Comparison of ENCODE assay signal across 25 cellular contexts in the genomic region with DNA sequence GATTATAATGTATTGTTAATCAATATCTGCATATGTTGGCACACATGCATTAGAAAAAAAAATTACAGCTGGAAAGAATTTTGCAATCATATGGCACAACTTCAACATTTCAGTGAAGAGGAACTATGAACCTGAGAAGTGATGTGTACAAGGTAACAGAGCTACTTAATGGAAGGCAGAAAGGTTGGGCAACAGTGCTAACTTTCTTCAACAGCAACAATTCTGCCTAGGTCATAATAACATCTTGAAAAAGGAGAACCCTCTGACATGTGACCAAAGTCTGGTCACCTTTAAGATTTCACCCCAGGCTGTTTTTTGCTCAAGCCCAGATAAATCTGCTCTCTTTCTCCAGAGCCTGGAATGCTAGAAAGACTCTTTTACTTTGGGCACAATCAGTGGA. TPM values are rescaled to one million over a fixed set of nuclear protein-coding genes. Genes with fewer than 3 reads are reported as not detected.
DNase-seq lines count a peak whose midpoint lies in the region; ATAC-seq and TF ChIP-seq lines count a peak whose summit lies in the region.
"Had no signal": no experiment of that assay in that cellular context is flagged by ENCODE, and none has a peak within 500 bp of the region (broad histone marks: within the 10 kb centered on the region; RNA-seq: fewer than 3 reads in every experiment).

No MANE protein-coding gene starts in this region.

- H3K27me3 ChIP-seq in naive thymus-derived CD4-positive, alpha-beta T cell (ENCODE audit: control insufficient read depth in 2 of 2, insufficient read depth in 2 of 2, low read length in 2 of 2), result no peaks in the 10 kb centered on the region
- H3K27me3 ChIP-seq: BLaER1 treated with 17β-estradiol and CSF1 and Interleukin-3, amounts not matched to agents 10 nM and 100 nM; uterus had no signal

- DNase-seq in GF-D8 (lab: John Stamatoyannopoulos, UW), result peak; percentile 58
- DNase-seq in NB4 (ENCODE audit: low read depth), result peak; percentile 85
- DNase-seq in amniotic epithelial cell (ENCODE audit: low read depth), result peak; percentile 10
- DNase-seq in naive thymus-derived CD4-positive, alpha-beta T cell, result no peak
- DNase-seq in medulla oblongata (ENCODE audit: extremely low spot score), result no peak
- DNase-seq in COLO668 (lab: John Stamatoyannopoulos, UW; ENCODE audit: unreplicated experiment), result no peak
- DNase-seq: ACHN; activated CD4-positive, alpha-beta memory T cell treated with anti-CD3 and anti-CD28 coated beads for 36 hours; activated effector memory CD4-positive, alpha-beta T cell treated with Interleukin-2 at 50 U/mL for 16 hours; activated naive CD8-positive, alpha-beta T cell treated with anti-CD3 and anti-CD28 coated beads, Interleukin-2, amount 10 ng/mL, durations not matched to agents 7 days and 5 days; Calu3; heart left ventricle; mesendoderm; NCI-H1105; NCI-H1930; nucleus accumbens; PC-3; SHP77; stimulated activated CD4-positive, alpha-beta T cell treated with anti-CD3 and anti-CD28 coated beads, Interleukin-2, amount 100 ng/mL, for 48 hours; uterus had no signal

- H3K36me3 ChIP-seq in naive thymus-derived CD4-positive, alpha-beta T cell (ENCODE audit: control insufficient read depth in 2 of 3, insufficient read depth in 3 of 3, low read length in 3 of 3), result no peaks in the 10 kb centered on the region
- H3K36me3 ChIP-seq: BLaER1 treated with 17β-estradiol and CSF1 and Interleukin-3, amounts not matched to agents 10 nM and 100 nM; heart left ventricle; uterus had no signal

- CTCF ChIA-PET in naive thymus-derived CD4-positive, alpha-beta T cell (lab: Charles Lee), result no interaction called here

- H3K4me3 Mint-ChIP-seq in naive thymus-derived CD4-positive, alpha-beta T cell, result no peak overlapping the region
- H3K4me3 Mint-ChIP-seq: activated CD4-positive, alpha-beta memory T cell treated with anti-CD3 and anti-CD28 coated beads for 36 hours; activated naive CD8-positive, alpha-beta T cell treated with anti-CD3 and anti-CD28 coated beads, Interleukin-2, amount 10 ng/mL, durations not matched to agents 7 days and 5 days; stimulated activated memory B cell treated with anti-CD40 and anti-IgM and Interleukin-4, amounts not matched to agents 10 μg/mL and 1 μg/mL and 100 μg/mL, for 72 hours had no signal

- H3K4me3 ChIP-seq in NB4 (ENCODE audit: low read depth, low read length), result no peak overlapping the region
- no peak overlapping the region for H3K4me3 ChIP-seq in naive thymus-derived CD4-positive, alpha-beta T cell (ENCODE audit: low read length)
- H3K4me3 ChIP-seq: BLaER1 treated with 17β-estradiol and CSF1 and Interleukin-3, amounts not matched to agents 10 nM and 100 nM; GM12878; heart left ventricle; uterus had no signal

- no peak overlapping the region for H3K27ac Mint-ChIP-seq in naive thymus-derived CD4-positive, alpha-beta T cell
- H3K27ac Mint-ChIP-seq: activated CD4-positive, alpha-beta memory T cell treated with anti-CD3 and anti-CD28 coated beads for 36 hours; activated naive CD8-positive, alpha-beta T cell treated with anti-CD3 and anti-CD28 coated beads, Interleukin-2, amount 10 ng/mL, durations not matched to agents 7 days and 5 days; stimulated activated memory B cell treated with anti-CD40 and anti-IgM and Interleukin-4, amounts not matched to agents 10 μg/mL and 1 μg/mL and 100 μg/mL, for 72 hours had no signal

- H3K4me1 ChIP-seq in naive thymus-derived CD4-positive, alpha-beta T cell (ENCODE audit: control insufficient read depth in 2 of 2, insufficient read depth in 2 of 2, low read length in 2 of 2), result peaks cover 0 to 2% of the 10 kb centered on the region in 2 donors
- H3K4me1 ChIP-seq: heart left ventricle, uterus had no signal

- no peaks in the 10 kb centered on the region for H3K36me3 Mint-ChIP-seq in naive thymus-derived CD4-positive, alpha-beta T cell
- H3K36me3 Mint-ChIP-seq: activated CD4-positive, alpha-beta memory T cell treated with anti-CD3 and anti-CD28 coated beads for 36 hours; activated naive CD8-positive, alpha-beta T cell treated with anti-CD3 and anti-CD28 coated beads, Interleukin-2, amount 10 ng/mL, durations not matched to agents 7 days and 5 days; stimulated activated memory B cell treated with anti-CD40 and anti-IgM and Interleukin-4, amounts not matched to agents 10 μg/mL and 1 μg/mL and 100 μg/mL, for 72 hours had no signal

- ATAC-seq in naive thymus-derived CD4-positive, alpha-beta T cell, result peak; percentile 64
- ATAC-seq in HG03442 (IDR thresholded peaks at IDR 0.05; ENCODE audit: unreplicated experiment) (no peak), GM21825 (IDR thresholded peaks at IDR 0.05; ENCODE audit: unreplicated experiment) (no peak)
- ATAC-seq: GM12878; heart left ventricle; PC-3; stimulated activated memory B cell treated with anti-CD40 and anti-IgM and Interleukin-4, amounts not matched to agents 10 μg/mL and 1 μg/mL and 100 μg/mL, for 72 hours had no signal

- no peaks in the 10 kb centered on the region for H3K9me3 ChIP-seq in naive thymus-derived CD4-positive, alpha-beta T cell (ENCODE audit: control insufficient read depth in 2 of 3, low read length in 3 of 3)
- H3K9me3 ChIP-seq: BLaER1 treated with 17β-estradiol and CSF1 and Interleukin-3, amounts not matched to agents 10 nM and 100 nM; heart left ventricle; uterus had no signal

- peaks cover 0 to 3% (median 0%) of the 10 kb centered on the region in 11 donors for H3K9me3 Mint-ChIP-seq in naive thymus-derived CD4-positive, alpha-beta T cell
- H3K9me3 Mint-ChIP-seq: activated CD4-positive, alpha-beta memory T cell treated with anti-CD3 and anti-CD28 coated beads for 36 hours; activated naive CD8-positive, alpha-beta T cell treated with anti-CD3 and anti-CD28 coated beads, Interleukin-2, amount 10 ng/mL, durations not matched to agents 7 days and 5 days; stimulated activated memory B cell treated with anti-CD40 and anti-IgM and Interleukin-4, amounts not matched to agents 10 μg/mL and 1 μg/mL and 100 μg/mL, for 72 hours had no signal

- peaks cover 4 to 18% (median 10%) of the 10 kb centered on the region in 5 donors for H3K27me3 Mint-ChIP-seq in naive thymus-derived CD4-positive, alpha-beta T cell
- H3K27me3 Mint-ChIP-seq: activated CD4-positive, alpha-beta memory T cell treated with anti-CD3 and anti-CD28 coated beads for 36 hours; stimulated activated memory B cell treated with anti-CD40 and anti-IgM and Interleukin-4, amounts not matched to agents 10 μg/mL and 1 μg/mL and 100 μg/mL, for 72 hours had no signal

- H3K4me1 Mint-ChIP-seq in naive thymus-derived CD4-positive, alpha-beta T cell, result no peaks in the 10 kb centered on the region
- H3K4me1 Mint-ChIP-seq: activated naive CD8-positive, alpha-beta T cell treated with anti-CD3 and anti-CD28 coated beads, Interleukin-2, amount 10 ng/mL, durations not matched to agents 7 days and 5 days; stimulated activated memory B cell treated with anti-CD40 and anti-IgM and Interleukin-4, amounts not matched to agents 10 μg/mL and 1 μg/mL and 100 μg/mL, for 72 hours had no signal

- POLR2A ChIA-PET in naive thymus-derived CD4-positive, alpha-beta T cell (lab: Charles Lee), result no interaction called here

- no peak for TF ChIP-seq CTCF in NB4 (IDR thresholded peaks at IDR 0.05; ENCODE audit: low read depth, low read length)

- no peak for TF ChIP-seq POLR2A in NB4 (IDR thresholded peaks at IDR 0.05; ENCODE audit: extremely low read depth, insufficient read length)

- H3K27ac ChIP-seq in naive thymus-derived CD4-positive, alpha-beta T cell (ENCODE audit: low read depth, low read length), result no peak overlapping the region
- H3K27ac ChIP-seq: BLaER1 treated with 17β-estradiol and CSF1 and Interleukin-3, amounts not matched to agents 10 nM and 100 nM; heart left ventricle; uterus had no signal

- intact Hi-C loops in naive thymus-derived CD4-positive, alpha-beta T cell (cut with micrococcal nuclease), result no loop called here

RNA-seq across cellular contexts. Expression of a gene that starts 48.0 kb away (rescaled TPM):
- total RNA-seq in naive thymus-derived CD4-positive, alpha-beta T cell, result 10 to 100 TPM in 1 of 5 experiments, 1 to 10 TPM in 4; 2.7 to 31.4 (median 5.1) TPM
- polyA plus RNA-seq in naive thymus-derived CD4-positive, alpha-beta T cell, result 1 to 10 TPM; 2.9 to 3.1 TPM

Comparison
In these comparisons a context has a peak if more than half of its experiments do, and no peak if none do; other contexts are left out.
1. DNase-seq: peak in GF-D8 (single experiment), NB4 (single experiment) and amniotic epithelial cell (single experiment); none in naive thymus-derived CD4-positive, alpha-beta T cell (0 of 9), medulla oblongata (single experiment) and COLO668 (single experiment).